21 cellular contexts compared by ENCODE assay signal in the genomic region with DNA sequence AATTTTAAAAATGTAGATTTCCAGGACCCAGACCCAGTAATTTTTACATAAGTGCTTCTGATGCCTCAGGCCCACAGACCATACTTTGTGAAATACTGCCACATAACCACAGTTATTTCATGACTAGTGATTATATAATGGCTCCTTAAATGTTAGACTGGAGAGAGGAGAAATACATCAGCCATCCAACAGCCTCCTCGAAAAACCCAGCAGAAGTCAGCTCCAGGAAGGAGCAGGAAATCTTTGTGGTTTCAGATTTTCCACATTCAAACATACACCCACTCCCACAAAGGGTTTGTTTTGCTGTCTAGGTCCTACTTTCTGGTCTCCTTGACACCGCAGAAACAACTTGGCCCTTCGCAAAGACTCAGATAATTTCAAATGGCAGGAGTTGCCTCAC.
"Had no signal": no experiment of that assay in that cellular context is flagged by ENCODE, and none has a peak within 500 bp of the region (broad histone marks: within the 10 kb centered on the region; RNA-seq: fewer than 3 reads in every experiment).

No MANE protein-coding gene starts in this region.

- H3K27me3 Mint-ChIP-seq: natural killer cell treated with Interleukin-12 subunit alpha and Interleukin-12 subunit beta and Interleukin-15 and Interleukin-18, amount 100 ng/mL, for 72 hours; stimulated activated naive CD8-positive, alpha-beta T cell treated with anti-CD3 and anti-CD28 coated beads, Interleukin-15, amount 100 ng/mL, for 72 hours had no signal

- DNase-seq: colonic mucosa; dermis blood vessel endothelial cell; endodermal cell; islet precursor cell; left lung; mesenchymal stem cell; midbrain; nucleus accumbens; ovary; right lobe of liver; stimulated activated CD4-positive, alpha-beta T cell treated with anti-CD3 and anti-CD28 coated beads, Interleukin-2, amount 100 ng/mL, for 24 hours; stimulated activated CD4-positive, alpha-beta T cell treated with anti-CD3 and anti-CD28 coated beads, Interleukin-4, amount 100 ng/mL, for 4 hours; stimulated activated naive B cell treated with anti-CD40 and anti-IgM and Interleukin-4, amounts not matched to agents 10 μg/mL and 1 μg/mL and 100 μg/mL, for 72 hours; stimulated activated naive CD8-positive, alpha-beta T cell treated with anti-CD3 and anti-CD28 coated beads, Interleukin-15, amount 100 ng/mL, for 72 hours; substantia nigra; transverse colon had no signal

- H3K9me3 Mint-ChIP-seq: endodermal cell; neural progenitor cell; stimulated activated naive B cell treated with anti-CD40 and anti-IgM and Interleukin-4, amounts not matched to agents 10 μg/mL and 1 μg/mL and 100 μg/mL, for 72 hours; stimulated activated naive CD8-positive, alpha-beta T cell treated with anti-CD3 and anti-CD28 coated beads, Interleukin-15, amount 100 ng/mL, for 72 hours had no signal

- H3K36me3 ChIP-seq: colonic mucosa, left lung, neural progenitor cell, ovary, right lobe of liver, thoracic aorta, transverse colon had no signal

- H3K9me3 ChIP-seq: colonic mucosa, left lung, ovary, right lobe of liver, thoracic aorta, transverse colon had no signal

- H3K4me3 ChIP-seq: colonic mucosa, left lung, lung, neural progenitor cell, ovary, right lobe of liver, thoracic aorta, transverse colon had no signal

- H3K4me3 Mint-ChIP-seq: endodermal cell; natural killer cell treated with Interleukin-12 subunit alpha and Interleukin-12 subunit beta and Interleukin-15 and Interleukin-18, amount 100 ng/mL, for 72 hours; neural progenitor cell; stimulated activated naive B cell treated with anti-CD40 and anti-IgM and Interleukin-4, amounts not matched to agents 10 μg/mL and 1 μg/mL and 100 μg/mL, for 72 hours; stimulated activated naive CD8-positive, alpha-beta T cell treated with anti-CD3 and anti-CD28 coated beads, Interleukin-15, amount 100 ng/mL, for 72 hours had no signal

- H3K27ac Mint-ChIP-seq: endodermal cell; natural killer cell treated with Interleukin-12 subunit alpha and Interleukin-12 subunit beta and Interleukin-15 and Interleukin-18, amount 100 ng/mL, for 72 hours; neural progenitor cell; stimulated activated naive B cell treated with anti-CD40 and anti-IgM and Interleukin-4, amounts not matched to agents 10 μg/mL and 1 μg/mL and 100 μg/mL, for 72 hours; stimulated activated naive CD8-positive, alpha-beta T cell treated with anti-CD3 and anti-CD28 coated beads, Interleukin-15, amount 100 ng/mL, for 72 hours had no signal

- H3K27ac ChIP-seq: colonic mucosa, left lung, neural progenitor cell, ovary, right lobe of liver, thoracic aorta, transverse colon had no signal

- FAIRE-seq: frontal cortex had no signal

- H3K4me1 Mint-ChIP-seq: neural progenitor cell; stimulated activated naive B cell treated with anti-CD40 and anti-IgM and Interleukin-4, amounts not matched to agents 10 μg/mL and 1 μg/mL and 100 μg/mL, for 72 hours; stimulated activated naive CD8-positive, alpha-beta T cell treated with anti-CD3 and anti-CD28 coated beads, Interleukin-15, amount 100 ng/mL, for 72 hours had no signal

- H3K27me3 ChIP-seq: colonic mucosa, left lung, neural progenitor cell, ovary, right lobe of liver, transverse colon had no signal

- H3K4me1 ChIP-seq: colonic mucosa, left lung, neural progenitor cell, right lobe of liver, transverse colon had no signal

- H3K36me3 Mint-ChIP-seq: natural killer cell treated with Interleukin-12 subunit alpha and Interleukin-12 subunit beta and Interleukin-15 and Interleukin-18, amount 100 ng/mL, for 72 hours; neural progenitor cell; stimulated activated naive B cell treated with anti-CD40 and anti-IgM and Interleukin-4, amounts not matched to agents 10 μg/mL and 1 μg/mL and 100 μg/mL, for 72 hours had no signal

- ATAC-seq: left lung; natural killer cell treated with Interleukin-12 subunit alpha and Interleukin-12 subunit beta and Interleukin-15 and Interleukin-18, amount 100 ng/mL, for 72 hours; right lobe of liver; stimulated activated naive B cell treated with anti-CD40 and anti-IgM and Interleukin-4, amounts not matched to agents 10 μg/mL and 1 μg/mL and 100 μg/mL, for 72 hours; stimulated activated naive CD8-positive, alpha-beta T cell treated with anti-CD3 and anti-CD28 coated beads, Interleukin-15, amount 100 ng/mL, for 72 hours had no signal
